8 cellular contexts compared by ENCODE assay signal in genomic region chr3:53890726-53891499, GRCh38. TPM values are rescaled to one million over a fixed set of nuclear protein-coding genes. Genes with fewer than 3 reads are reported as not detected.
DNase-seq lines count a peak whose midpoint lies in the region; ATAC-seq and TF ChIP-seq lines count a peak whose summit lies in the region.

No MANE protein-coding gene starts in this region.

- H3K36me3 ChIP-seq in OCI-LY7 (ENCODE audit: insufficient read depth, low read length) (peaks cover 30% of the 10 kb centered on the region), left ventricle myocardium inferior (peaks cover 25% of the 10 kb centered on the region), rectal smooth muscle tissue (ENCODE audit: control insufficient read depth, insufficient read depth, low read length) (no peaks in the 10 kb centered on the region)

- peaks cover 11% of the 10 kb centered on the region for H3K36me3 Mint-ChIP-seq in activated naive CD4-positive, alpha-beta T cell treated with anti-CD3 and anti-CD28 coated beads, Interleukin-2, amount 50 U/mL, for 24 hours

- intact Hi-C loops in OCI-LY7 (cut with micrococcal nuclease; ENCODE audit: unreplicated experiment) (loop anchor here (2.0 to 5.0 kb wide), 2 partner anchors 46 to 544 kb away; partner anchors contain the start of gene DCP1A), left ventricle myocardium inferior (cut with micrococcal nuclease) (no loop called here)

- H3K27me3 ChIP-seq in left ventricle myocardium inferior (ENCODE audit: low read depth) (no peaks in the 10 kb centered on the region), rectal smooth muscle tissue (ENCODE audit: control insufficient read depth, insufficient read depth, low read length) (no peaks in the 10 kb centered on the region)

- peaks cover 2% of the 10 kb centered on the region for H3K27me3 Mint-ChIP-seq in activated naive CD4-positive, alpha-beta T cell treated with anti-CD3 and anti-CD28 coated beads, Interleukin-2, amount 50 U/mL, for 24 hours

- ATAC-seq in HG02798 (IDR thresholded peaks at IDR 0.05; ENCODE audit: poor library complexity, unreplicated experiment): no peak

- H3K9ac ChIP-seq in rectal smooth muscle tissue (ENCODE audit: low read length): peak overlapping the region; percentile 98

- H3K9me3 ChIP-seq in OCI-LY7 (ENCODE audit: low read length) (no peaks in the 10 kb centered on the region), left ventricle myocardium inferior (replicated peaks) (no peaks in the 10 kb centered on the region)

- POLR2A ChIA-PET in OCI-LY7 (lab: Charles Lee): interaction anchor here (0.6 to 2.6 kb wide), 4 partner anchors 9 to 552 kb away, joined by 3 to 15 read pairs (median 4); partner anchors contain the start of gene ACTR8

- peaks cover 58% of the 10 kb centered on the region for H3K4me1 Mint-ChIP-seq in activated naive CD4-positive, alpha-beta T cell treated with anti-CD3 and anti-CD28 coated beads, Interleukin-2, amount 50 U/mL, for 24 hours

- H3K9me2 ChIP-seq in OCI-LY7 (ENCODE audit: insufficient read depth, low read length): no peaks in the 10 kb centered on the region

- no peak for TF ChIP-seq CTCF in OCI-LY7 (conservative IDR thresholded peaks at IDR 0.05; ENCODE audit: low read length)
- no peak for TF ChIP-seq CTCF in left ventricle myocardium inferior (IDR thresholded peaks at IDR 0.05; ENCODE audit: borderline replicate concordance)

- H3K4me3 ChIP-seq in OCI-LY7 (ENCODE audit: low read depth, low read length, poor library complexity, severe bottlenecking): peak overlapping the region; percentile 92
- H3K4me3 ChIP-seq in left ventricle myocardium inferior: peak overlapping the region; percentile 81
- H3K4me3 ChIP-seq in rectal smooth muscle tissue (ENCODE audit: low read length): peak overlapping the region; percentile 96

- no peaks in the 10 kb centered on the region for H3K9me3 Mint-ChIP-seq in activated naive CD4-positive, alpha-beta T cell treated with anti-CD3 and anti-CD28 coated beads, Interleukin-2, amount 50 U/mL, for 24 hours

- CTCF ChIA-PET in OCI-LY7 (lab: Charles Lee; ENCODE audit: unreplicated experiment): no interaction called here

- H2AFZ ChIP-seq in OCI-LY7 (ENCODE audit: low read length): peak overlapping the region; percentile 94; the same call in 1 of the 2 replicates

- peaks cover 26% of the 10 kb centered on the region for H3K79me2 ChIP-seq in OCI-LY7 (ENCODE audit: insufficient read depth, low read depth, low read length)

- peaks cover 21% of the 10 kb centered on the region for H3K4me1 ChIP-seq in OCI-LY7 (ENCODE audit: insufficient read depth, low read length, poor library complexity, severe bottlenecking)
- H3K4me1 ChIP-seq in left ventricle myocardium inferior: peaks cover 46% of the 10 kb centered on the region
- H3K4me1 ChIP-seq in rectal smooth muscle tissue (ENCODE audit: control insufficient read depth, insufficient read depth, low read length): peaks cover 11% of the 10 kb centered on the region

- H4K20me1 ChIP-seq in OCI-LY7 (ENCODE audit: insufficient read depth, low read length): no peaks in the 10 kb centered on the region

- DNase-seq in NCI-H82 (lab: John Stamatoyannopoulos, UW): peak; percentile 57
- DNase-seq in NCI-H82 treated with DMSO at 0.1 percent for 48 hours (lab: John Stamatoyannopoulos, UW; ENCODE audit: unreplicated experiment): no peak
- peak; percentile 55 for DNase-seq in OCI-LY7 (ENCODE audit: low spot score)
- DNase-seq in left ventricle myocardium inferior: no peak
- no peak for DNase-seq in KG1 (lab: John Stamatoyannopoulos, UW)

- H3K27ac Mint-ChIP-seq in activated naive CD4-positive, alpha-beta T cell treated with anti-CD3 and anti-CD28 coated beads, Interleukin-2, amount 50 U/mL, for 24 hours: peak overlapping the region; percentile 99

- H3K27ac ChIP-seq in OCI-LY7 (ENCODE audit: low read depth, low read length, poor library complexity, severe bottlenecking): peak overlapping the region; percentile 44
- peak overlapping the region; percentile 91 for H3K27ac ChIP-seq in left ventricle myocardium inferior (replicated peaks)
- peak overlapping the region; percentile 88 for H3K27ac ChIP-seq in rectal smooth muscle tissue (ENCODE audit: low read depth, low read length)

- TSS peak; percentile 80 for BruUV-seq in OCI-LY7 (replicated peaks; lab: Mats Ljungman, UMichigan)

- H3K4me3 Mint-ChIP-seq in activated naive CD4-positive, alpha-beta T cell treated with anti-CD3 and anti-CD28 coated beads, Interleukin-2, amount 50 U/mL, for 24 hours: peak overlapping the region; percentile 95

- H3K4me2 ChIP-seq in OCI-LY7 (ENCODE audit: low read length): peak overlapping the region; percentile 84

RNA-seq across cellular contexts. Expression of gene SELENOK, which starts 0.7 kb away (rescaled TPM):
- 48.7 and 63.8 TPM in 2 replicates for total RNA-seq in OCI-LY7 (2014; rRNA removed; shearing (Covaris generic))
- 33.8 and 36.7 TPM in 2 replicates for total RNA-seq in OCI-LY7 (2022)
- 126 TPM for total RNA-seq in left ventricle myocardium inferior

RNA-seq across cellular contexts. Expression of gene ACTR8, which starts 9.0 kb away (rescaled TPM):
- total RNA-seq in OCI-LY7 (2014; rRNA removed; shearing (Covaris generic)): 30.5 and 39.6 TPM in 2 replicates
- 47.3 and 48.7 TPM in 2 replicates for total RNA-seq in OCI-LY7 (2022)
- 33.2 TPM for total RNA-seq in left ventricle myocardium inferior

RNA-seq across cellular contexts. Expression of gene IL17RB, which starts 44.5 kb away (rescaled TPM):
- total RNA-seq in OCI-LY7 (2014; rRNA removed; shearing (Covaris generic)): not detected in 2 replicates
- 0.33 and 0.57 TPM in 2 replicates for total RNA-seq in OCI-LY7 (2022)
- 0.47 TPM for total RNA-seq in left ventricle myocardium inferior

RNA-seq across cellular contexts. Expression of gene CHDH, which starts 44.7 kb away (rescaled TPM):
- 0.03 and 0.10 TPM in 2 replicates for total RNA-seq in OCI-LY7 (2014; rRNA removed; shearing (Covaris generic))
- total RNA-seq in OCI-LY7 (2022): 1.4 and 2.3 TPM in 2 replicates
- total RNA-seq in left ventricle myocardium inferior: 3.7 TPM

Comparison
In these comparisons a context has a peak if more than half of its experiments do, and no peak if none do; other contexts are left out.
1. DNase-seq: peak in NCI-H82 (single experiment) and OCI-LY7 (single experiment); none in NCI-H82 treated with DMSO at 0.1 percent for 48 hours (single experiment), left ventricle myocardium inferior (single experiment) and KG1 (single experiment).
2. Peak in every context shown above with its lines, with median percentiles within 50 percentile points of each other: H3K27ac ChIP-seq and H3K4me3 ChIP-seq.